8 cellular contexts compared by ENCODE assay signal in genomic region chr19:55256562-55257460, GRCh38. TPM values are rescaled to one million over a fixed set of nuclear protein-coding genes. Genes with fewer than 3 reads are reported as not detected.
DNase-seq lines count a peak whose midpoint lies in the region; ATAC-seq, FAIRE-seq and TF ChIP-seq lines count a peak whose summit lies in the region.

No MANE protein-coding gene starts in this region.

- H3K36me3 ChIP-seq in DOHH2 (ENCODE audit: control insufficient read depth, low read length) = peaks cover 59% of the 10 kb centered on the region
- H3K36me3 ChIP-seq in Peyer's patch = peaks cover 0 to under 1% (median 0%) of the 10 kb centered on the region in 3 donors
- H3K36me3 ChIP-seq in endothelial cell of umbilical vein (ENCODE audit: control insufficient read depth in 2 of 2, extremely low read depth in 1 of 2, insufficient read depth in 2 of 2, low read length in 2 of 2) = no peaks in the 10 kb centered on the region
- no peaks in the 10 kb centered on the region for H3K36me3 ChIP-seq in parathyroid adenoma (ENCODE audit: control insufficient read depth, insufficient read depth, low read length)

- H3K27ac ChIP-seq in DOHH2 (ENCODE audit: low read depth, low read length) = peak overlapping the region; percentile 99
- H3K27ac ChIP-seq in Peyer's patch = peak overlapping the region; percentile 95 to 99 (median 96)
- no peak overlapping the region for H3K27ac ChIP-seq in endothelial cell of umbilical vein (ENCODE audit: insufficient read depth, low read depth, low read length)
- no peak overlapping the region for H3K27ac ChIP-seq in parathyroid adenoma

- H2AFZ ChIP-seq in endothelial cell of umbilical vein (ENCODE audit: low read depth, low read length) (no peak overlapping the region), parathyroid adenoma (no peak overlapping the region)

- BruUV-seq in endothelial cell of umbilical vein (replicated peaks; lab: Mats Ljungman, UMichigan) = no TSS peak

- DNase-seq in Peyer's patch (peak in 1 of 3 donors; percentile 31), endothelial cell of umbilical vein (ENCODE audit: low read depth, low spot score) (no peak), SHP77 treated with DMSO at 0.1 percent for 48 hours (lab: John Stamatoyannopoulos, UW) (no peak), midbrain (lab: John Stamatoyannopoulos, UW) (no peak), germinal center (ENCODE audit: low spot score) (no peak)

- H3F3A ChIP-seq in DOHH2 (ENCODE audit: control insufficient read depth, insufficient read depth) = peaks cover 29% of the 10 kb centered on the region

- intact Hi-C loops in endothelial cell of umbilical vein (cut with micrococcal nuclease) = loop anchor here (10.0 kb wide), 1 partner anchor 348 kb away; the partner anchor contains the start of genes ZNF524 and ZNF865

- ATAC-seq in HG02852 (IDR thresholded peaks at IDR 0.05; ENCODE audit: unreplicated experiment) = no peak

- peaks cover 58% of the 10 kb centered on the region for H3K4me1 ChIP-seq in DOHH2 (ENCODE audit: control insufficient read depth, low read length)
- peaks cover 0 to 52% (median 36%) of the 10 kb centered on the region in 4 donors for H3K4me1 ChIP-seq in Peyer's patch
- H3K4me1 ChIP-seq in endothelial cell of umbilical vein (ENCODE audit: control insufficient read depth, extremely low read depth, insufficient read depth, low read length) = peaks cover 57% of the 10 kb centered on the region
- H3K4me1 ChIP-seq in parathyroid adenoma = peaks cover 15% of the 10 kb centered on the region

- no peaks in the 10 kb centered on the region for H3K9me3 ChIP-seq in DOHH2 (ENCODE audit: control insufficient read depth, insufficient read depth, low read length)
- no peaks in the 10 kb centered on the region for H3K9me3 ChIP-seq in Peyer's patch
- no peaks in the 10 kb centered on the region for H3K9me3 ChIP-seq in endothelial cell of umbilical vein (replicated peaks; ENCODE audit: control insufficient read depth, insufficient read depth, low read length)
- no peaks in the 10 kb centered on the region for H3K9me3 ChIP-seq in parathyroid adenoma (ENCODE audit: control insufficient read depth, low read length)

- H3K27me3 ChIP-seq in DOHH2 (ENCODE audit: control insufficient read depth, low read length) (no peaks in the 10 kb centered on the region), Peyer's patch (no peaks in the 10 kb centered on the region), endothelial cell of umbilical vein (ENCODE audit: control insufficient read depth in 2 of 2, insufficient read depth in 2 of 2, low read length in 2 of 2) (no peaks in the 10 kb centered on the region), parathyroid adenoma (ENCODE audit: control insufficient read depth, insufficient read depth, low read length) (no peaks in the 10 kb centered on the region)

- dilution Hi-C loops in endothelial cell of umbilical vein (cut with MboI; ENCODE audit: extremely low pct_ligation_motif_present, low sequenced_read_pairs) = no loop called here

- peak overlapping the region; percentile 97 for H3K4me3 ChIP-seq in DOHH2 (ENCODE audit: low read length)
- peak overlapping the region; percentile 93 to 98 (median 96) for H3K4me3 ChIP-seq in Peyer's patch
- peak overlapping the region in 2 of 3 experiments; percentile 73 to 87 for H3K4me3 ChIP-seq in endothelial cell of umbilical vein (replicated peaks in 1 of 3; ENCODE audit: insufficient read depth in 1 of 3, low read depth in 1 of 3, low read length in 3 of 3)
- peak overlapping the region; percentile 60 for H3K4me3 ChIP-seq in parathyroid adenoma (ENCODE audit: low read depth, low read length)

- no peaks in the 10 kb centered on the region for H3K9me2 ChIP-seq in DOHH2 (replicated peaks; ENCODE audit: control insufficient read depth, low read length)

- peaks cover 6% of the 10 kb centered on the region; the same call in 1 of the 2 replicates for H4K20me1 ChIP-seq in DOHH2 (ENCODE audit: control insufficient read depth, insufficient read depth, low read depth, low read length)
- no peaks in the 10 kb centered on the region for H4K20me1 ChIP-seq in endothelial cell of umbilical vein (replicated peaks; ENCODE audit: control insufficient read depth, extremely low read depth, insufficient read depth, low read length)

- H3K4me2 ChIP-seq in DOHH2 (ENCODE audit: low read length) (peak overlapping the region; percentile 99), endothelial cell of umbilical vein (ENCODE audit: insufficient read depth, low read length) (peak overlapping the region; percentile 39), parathyroid adenoma (ENCODE audit: low read length) (peak overlapping the region; percentile 95)

- no peak overlapping the region for H3K9ac ChIP-seq in endothelial cell of umbilical vein (replicated peaks; ENCODE audit: extremely low read depth, insufficient read depth, low read length)
- H3K9ac ChIP-seq in parathyroid adenoma = no peak overlapping the region

- POLR2A ChIA-PET in endothelial cell of umbilical vein (lab: Charles Lee) = interaction anchor here (0.7 kb wide), 1 partner anchor 341 kb away, joined by 7 read pairs; no protein-coding TSS in a partner anchor

- peak; percentile 58 for FAIRE-seq in endothelial cell of umbilical vein (lab: Jason Lieb, UNC)

- no peaks in the 10 kb centered on the region for H3K9me1 ChIP-seq in endothelial cell of umbilical vein (replicated peaks; ENCODE audit: control insufficient read depth, extremely low read depth, insufficient read depth, low read length)

- TF ChIP-seq POLR2A in Peyer's patch (IDR thresholded peaks at IDR 0.05) (no peak), endothelial cell of umbilical vein (IDR thresholded peaks at IDR 0.05; ENCODE audit: low read depth, low read length) (no peak)

- peaks cover 70% of the 10 kb centered on the region for H3K79me2 ChIP-seq in DOHH2 (ENCODE audit: control insufficient read depth, low read length)
- peaks cover 66% of the 10 kb centered on the region for H3K79me2 ChIP-seq in endothelial cell of umbilical vein (ENCODE audit: control insufficient read depth, insufficient read depth, low read length)
- peaks cover 51% of the 10 kb centered on the region for H3K79me2 ChIP-seq in parathyroid adenoma

- TF ChIP-seq CTCF in DOHH2 (IDR thresholded peaks at IDR 0.05; ENCODE audit: low read depth, low read length, poor library complexity, severe bottlenecking) (no peak), Peyer's patch (IDR thresholded peaks at IDR 0.05) (no peak), endothelial cell of umbilical vein (IDR thresholded peaks at IDR 0.05; ENCODE audit: extremely low read depth in 1 of 2, insufficient read depth in 1 of 2, low read depth in 1 of 2, low read length in 2 of 2) (no peak), parathyroid adenoma (IDR thresholded peaks at IDR 0.05) (no peak)

- CTCF ChIA-PET in endothelial cell of umbilical vein (lab: Charles Lee) = interaction anchor here (1.0 to 1.1 kb wide), 2 partner anchors 10 to 161 kb away, joined by 3 read pairs; no protein-coding TSS in a partner anchor

RNA-seq across cellular contexts. Expression of gene PPP6R1, which starts 2.0 kb away (rescaled TPM):
- 100 to 1,000 TPM in 2 of 4 donors, 10 to 100 TPM in 2; 71.2 to 123 (median 94.8) TPM for total RNA-seq in Peyer's patch
- 68.3 and 71.8 TPM in 2 replicates for total RNA-seq in endothelial cell of umbilical vein
- polyA plus RNA-seq in endothelial cell of umbilical vein = 35.7 and 36.0 TPM in 2 replicates
- 39.7 and 44.5 TPM in 2 replicates for polyA plus RNA-seq in endothelial cell of umbilical vein (2011; cell fraction: cytosol; rRNA removed)
- polyA plus RNA-seq in endothelial cell of umbilical vein (2011; cell fraction: nucleus; rRNA removed) = 90.6 and 94.5 TPM in 2 replicates
- polyA plus RNA-seq in endothelial cell of umbilical vein (2012) = 44.4 and 44.9 TPM in 2 replicates
- polyA minus RNA-seq in endothelial cell of umbilical vein = 45.2 and 59.6 TPM in 2 replicates
- polyA minus RNA-seq in endothelial cell of umbilical vein (2011; cell fraction: cytosol; rRNA and poly(A)+ RNA removed) = 69.8 TPM
- polyA minus RNA-seq in endothelial cell of umbilical vein (2011; cell fraction: nucleus; rRNA and poly(A)+ RNA removed) = 35.9 and 45.7 TPM in 2 replicates

RNA-seq across cellular contexts. Expression of gene HSPBP1, which starts 23.1 kb away (rescaled TPM):
- 10 to 100 TPM; 14.4 to 38.0 (median 25.6) TPM for total RNA-seq in Peyer's patch
- total RNA-seq in endothelial cell of umbilical vein = 30.4 and 38.5 TPM in 2 replicates
- 47.5 and 60.3 TPM in 2 replicates for polyA plus RNA-seq in endothelial cell of umbilical vein
- polyA plus RNA-seq in endothelial cell of umbilical vein (2011; cell fraction: cytosol; rRNA removed) = 31.7 and 39.6 TPM in 2 replicates
- polyA plus RNA-seq in endothelial cell of umbilical vein (2011; cell fraction: nucleus; rRNA removed) = 19.7 and 21.0 TPM in 2 replicates
- polyA plus RNA-seq in endothelial cell of umbilical vein (2012) = 25.6 and 29.3 TPM in 2 replicates
- polyA minus RNA-seq in endothelial cell of umbilical vein = 12.3 and 15.4 TPM in 2 replicates
- polyA minus RNA-seq in endothelial cell of umbilical vein (2011; cell fraction: cytosol; rRNA and poly(A)+ RNA removed) = 54.4 TPM
- 5.7 and 7.6 TPM in 2 replicates for polyA minus RNA-seq in endothelial cell of umbilical vein (2011; cell fraction: nucleus; rRNA and poly(A)+ RNA removed)

RNA-seq across cellular contexts. Expression of gene BRSK1, which starts 27.0 kb away (rescaled TPM):
- total RNA-seq in Peyer's patch = 1 to 10 TPM in 3 of 4 donors, under 1 TPM in 1; 0.35 to 6.6 (median 3.0) TPM
- total RNA-seq in endothelial cell of umbilical vein = 0.44 and 0.46 TPM in 2 replicates
- 0.33 and 0.68 TPM in 2 replicates for polyA plus RNA-seq in endothelial cell of umbilical vein
- 0.15 and 0.17 TPM in 2 replicates for polyA plus RNA-seq in endothelial cell of umbilical vein (2011; cell fraction: cytosol; rRNA removed)
- 1.0 and 1.4 TPM in 2 replicates for polyA plus RNA-seq in endothelial cell of umbilical vein (2011; cell fraction: nucleus; rRNA removed)
- polyA plus RNA-seq in endothelial cell of umbilical vein (2012) = 0.94 and 1.2 TPM in 2 replicates
- 1.2 TPM in 1 of 2 replicates, not detected in the other for polyA minus RNA-seq in endothelial cell of umbilical vein
- 0.82 TPM for polyA minus RNA-seq in endothelial cell of umbilical vein (2011; cell fraction: cytosol; rRNA and poly(A)+ RNA removed)
- polyA minus RNA-seq in endothelial cell of umbilical vein (2011; cell fraction: nucleus; rRNA and poly(A)+ RNA removed) = not detected in 2 replicates

RNA-seq across cellular contexts. Expression of gene TMEM86B, which starts 28.2 kb away (rescaled TPM):
- total RNA-seq in Peyer's patch (10 to 100 TPM in 3 of 4 donors, 1 to 10 TPM in 1; 9.1 to 39.8 (median 15.1) TPM), endothelial cell of umbilical vein (4.1 and 5.4 TPM in 2 replicates)
- 4.5 and 5.8 TPM in 2 replicates for polyA plus RNA-seq in endothelial cell of umbilical vein
- 1.1 and 1.8 TPM in 2 replicates for polyA plus RNA-seq in endothelial cell of umbilical vein (2011; cell fraction: cytosol; rRNA removed)
- 15.0 and 15.9 TPM in 2 replicates for polyA plus RNA-seq in endothelial cell of umbilical vein (2011; cell fraction: nucleus; rRNA removed)
- 2.2 and 3.2 TPM in 2 replicates for polyA plus RNA-seq in endothelial cell of umbilical vein (2012)
- 1.6 and 2.3 TPM in 2 replicates for polyA minus RNA-seq in endothelial cell of umbilical vein
- polyA minus RNA-seq in endothelial cell of umbilical vein (2011; cell fraction: cytosol; rRNA and poly(A)+ RNA removed) = not detected
- 3.6 and 6.4 TPM in 2 replicates for polyA minus RNA-seq in endothelial cell of umbilical vein (2011; cell fraction: nucleus; rRNA and poly(A)+ RNA removed)

RNA-seq across cellular contexts. Expression of gene PTPRH, which starts 47.5 kb away (rescaled TPM):
- 100 to 1,000 TPM in 3 of 4 donors, 10 to 100 TPM in 1; 26.4 to 261 (median 246) TPM for total RNA-seq in Peyer's patch
- 0.51 and 1.00 TPM in 2 replicates for total RNA-seq in endothelial cell of umbilical vein
- polyA plus RNA-seq in endothelial cell of umbilical vein = 0.10 and 0.14 TPM in 2 replicates
- polyA plus RNA-seq in endothelial cell of umbilical vein (2011; cell fraction: cytosol; rRNA removed) = 0.14 and 0.18 TPM in 2 replicates
- 0.38 and 0.55 TPM in 2 replicates for polyA plus RNA-seq in endothelial cell of umbilical vein (2011; cell fraction: nucleus; rRNA removed)
- 1.9 and 2.6 TPM in 2 replicates for polyA plus RNA-seq in endothelial cell of umbilical vein (2012)
- 2.1 TPM in 2 replicates for polyA minus RNA-seq in endothelial cell of umbilical vein
- 2.5 TPM for polyA minus RNA-seq in endothelial cell of umbilical vein (2011; cell fraction: cytosol; rRNA and poly(A)+ RNA removed)
- 0.19 TPM in 1 of 2 replicates, not detected in the other for polyA minus RNA-seq in endothelial cell of umbilical vein (2011; cell fraction: nucleus; rRNA and poly(A)+ RNA removed)

Comparison
In these comparisons a context has a peak if more than half of its experiments do, and no peak if none do; other contexts are left out.
1. H3K27ac ChIP-seq: peak in DOHH2 (single experiment) and Peyer's patch (4 of 4); none in endothelial cell of umbilical vein (single experiment) and parathyroid adenoma (single experiment).
2. H3K4me2 ChIP-seq: peak in every context shown above with its lines; median percentile 99 in DOHH2; 95 in parathyroid adenoma; 39 in endothelial cell of umbilical vein.
3. Peak in every context shown above with its lines, with median percentiles within 50 percentile points of each other: H3K4me3 ChIP-seq.